ENCODE assay signal across 8 cellular contexts in the genomic region with DNA sequence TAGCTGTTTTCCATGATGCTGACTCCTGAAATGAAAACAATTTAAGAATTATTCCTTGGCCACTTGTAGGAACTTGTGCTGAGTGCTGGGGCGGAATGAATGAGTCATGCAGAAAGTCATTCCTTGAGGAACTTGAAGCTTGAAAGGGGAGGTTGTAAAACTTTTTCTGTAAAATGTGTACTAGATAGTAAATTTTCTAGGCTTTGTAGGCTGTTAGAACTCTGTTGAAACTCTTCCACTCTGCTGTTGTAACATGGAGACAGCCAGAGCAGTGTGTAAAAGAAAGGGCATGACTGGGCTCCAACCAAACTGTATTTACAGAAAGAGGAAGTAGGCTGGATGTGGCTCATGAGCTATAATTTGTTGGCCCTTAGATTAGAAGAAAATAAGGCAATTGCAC. TPM values are rescaled to one million over a fixed set of nuclear protein-coding genes. Genes with fewer than 3 reads are reported as not detected.
DNase-seq lines count a peak whose midpoint lies in the region; ATAC-seq and TF ChIP-seq lines count a peak whose summit lies in the region.

No MANE protein-coding gene starts in this region.

- RAD21 ChIA-PET in HCT116 (lab: Charles Lee; ENCODE audit: low non-redundant PET in 1 of 2, low total read pairs in 2 of 2, uncharacterized antibody in 2 of 2, unreplicated experiment in 2 of 2), result no interaction called here

- H3K36me3 ChIP-seq in HCT116 (ENCODE audit: control insufficient read depth in 1 of 2, insufficient read depth in 2 of 2, low read length in 2 of 2) (no peaks in the 10 kb centered on the region), rectal smooth muscle tissue (ENCODE audit: control insufficient read depth, insufficient read depth, low read length) (peaks cover 3% of the 10 kb centered on the region), BE2C (no peaks in the 10 kb centered on the region)

- H3K9me3 ChIP-seq in HCT116 (ENCODE audit: control insufficient read depth in 1 of 2, insufficient read depth in 1 of 2, low read depth in 1 of 2, low read length in 2 of 2), result no peaks in the 10 kb centered on the region
- no peaks in the 10 kb centered on the region for H3K9me3 ChIP-seq in BE2C

- 0 out of 2 replicates have a peak, but pooled peaks have one; percentile 12 for TF ChIP-seq RAD21 in HCT116 (IDR thresholded peaks at IDR 0.05; ENCODE audit: low read depth)

- H3K4me2 ChIP-seq in HCT116 (ENCODE audit: low read length), result peak overlapping the region; percentile 59

- H3K9ac ChIP-seq in HCT116 (ENCODE audit: low read length) (peak overlapping the region; percentile 4; the same call in 1 of the 2 replicates), rectal smooth muscle tissue (ENCODE audit: low read length) (no peak overlapping the region)

- CTCF ChIA-PET in HCT116 (lab: Charles Lee), result interaction anchor here (0.6 to 4.4 kb wide), 10 partner anchors 9 to 338 kb away, joined by 3 to 47 read pairs (median 6); no protein-coding TSS in a partner anchor

- H3K4me1 ChIP-seq in HCT116 (ENCODE audit: control insufficient read depth in 1 of 2, insufficient read depth in 2 of 2, low read length in 2 of 2) (peaks cover 6 to 25% of the 10 kb centered on the region in 2 experiments; a peak in 3 of 4 replicates), rectal smooth muscle tissue (ENCODE audit: control insufficient read depth, insufficient read depth, low read length) (peaks cover 19% of the 10 kb centered on the region), BE2C (no peaks in the 10 kb centered on the region)

- H3K79me2 ChIP-seq in HCT116 (ENCODE audit: insufficient read depth, low read length), result no peaks in the 10 kb centered on the region

- intact Hi-C loops in HCT116 (cut with micrococcal nuclease), result loop anchor here (5.0 kb wide), 2 partner anchors 63 to 117 kb away; no protein-coding TSS in a partner anchor

- no peak for TF ChIP-seq POLR2A in HCT116 (IDR thresholded peaks at IDR 0.05; ENCODE audit: borderline replicate concordance, extremely low read depth, insufficient read depth, insufficient read length)

- H4K20me1 ChIP-seq in HCT116 (ENCODE audit: insufficient read depth), result no peaks in the 10 kb centered on the region

- H3K27me3 ChIP-seq in HCT116 (ENCODE audit: insufficient read depth, low read length) (no peaks in the 10 kb centered on the region), rectal smooth muscle tissue (ENCODE audit: control insufficient read depth, insufficient read depth, low read length) (no peaks in the 10 kb centered on the region), BE2C (no peaks in the 10 kb centered on the region)

- no TSS peak for BruUV-seq in HCT116 (replicated peaks; lab: Mats Ljungman, UMichigan)

- POLR2A ChIA-PET in HCT116 (lab: Charles Lee), result interaction anchor here (0.8 to 1.4 kb wide), 3 partner anchors 9 to 67 kb away, joined by 3 to 7 read pairs (median 3); no protein-coding TSS in a partner anchor

- peak; percentile 94 for DNase-seq in AG09309 (ENCODE audit: low read depth)
- peak; percentile 80 for DNase-seq in HCT116 (ENCODE audit: low read depth, low spot score)
- DNase-seq in SK-MEL-5 (ENCODE audit: low read depth, low spot score), result peak; percentile 83
- DNase-seq in fibroblast of villous mesenchyme (ENCODE audit: low read depth), result peak; percentile 98
- DNase-seq in BE2C, result no peak
- DNase-seq in stimulated activated naive CD8-positive, alpha-beta T cell treated with anti-CD3 and anti-CD28 coated beads, Interleukin-15, Interleukin-2, amounts not matched to agents 100 U/mL and 50 U/mL, for 24 hours, result no peak

- TF ChIP-seq CTCF in AG09309 (IDR thresholded peaks at IDR 0.05; ENCODE audit: control insufficient read depth, insufficient read depth, low read depth, low read length, missing control alignments) (no peak), HCT116 (IDR thresholded peaks at IDR 0.05 in 2 of 3, conservative IDR thresholded peaks at IDR 0.05 in 1 of 3; ENCODE audit: borderline replicate concordance in 1 of 3, insufficient read depth in 1 of 3, low read depth in 2 of 3, low read length in 2 of 3) (no peak), fibroblast of villous mesenchyme (IDR thresholded peaks at IDR 0.05; ENCODE audit: insufficient read depth, low read depth, low read length) (no peak), BE2C (IDR thresholded peaks at IDR 0.05; ENCODE audit: low read depth, low read length) (no peak)

- in situ Hi-C loops in SK-MEL-5 (cut with HindIII; ENCODE audit: low pct_unique_long_range_greater_than_20kb, low sequenced_read_pairs), result loop anchor here (25.0 kb wide), 2 partner anchors 122 to 328 kb away; partner anchors contain the start of gene ABCA10

- ATAC-seq in HCT116 (peak; percentile 68), HG02973 (IDR thresholded peaks at IDR 0.05; ENCODE audit: unreplicated experiment) (no peak)
- no peak for ATAC-seq in stimulated activated naive CD8-positive, alpha-beta T cell treated with anti-CD3 and anti-CD28 coated beads, Interleukin-15, Interleukin-2, amounts not matched to agents 100 U/mL and 50 U/mL, for 24 hours

- H3K27ac ChIP-seq in HCT116 (ENCODE audit: low read depth, low read length) (peak overlapping the region; percentile 47; the same call in 1 of the 2 replicates), rectal smooth muscle tissue (ENCODE audit: low read depth, low read length) (peak overlapping the region; percentile 66)

- no peaks in the 10 kb centered on the region for H3K9me2 ChIP-seq in HCT116 (ENCODE audit: insufficient read depth)

- H2AFZ ChIP-seq in HCT116 (ENCODE audit: low read depth, low read length, poor library complexity, severe bottlenecking), result peak overlapping the region; percentile 96

- H3K4me3 ChIP-seq in AG09309 (ENCODE audit: control insufficient read depth, low read depth, low read length) (no peak overlapping the region), HCT116 (replicated peaks in 1 of 2; ENCODE audit: low read depth in 1 of 2, low read length in 2 of 2) (peak overlapping the region in 1 of 2 experiments; percentile 4; a peak in 2 of 4 replicates), fibroblast of villous mesenchyme (ENCODE audit: low read depth, low read length) (no peak overlapping the region), rectal smooth muscle tissue (ENCODE audit: low read length) (no peak overlapping the region), BE2C (ENCODE audit: low read depth, low read length) (no peak overlapping the region)

TF ChIP-seq in HCT116, 20 proteins besides CTCF, POLR2A, EP300 and RAD21 (continues in another document):
- TF ChIP-seq TCF7L2 (IDR thresholded peaks at IDR 0.05; ENCODE audit: borderline replicate concordance, extremely low read depth, insufficient read depth, insufficient read length) (peak; percentile 42), ELF1 (IDR thresholded peaks at IDR 0.05; ENCODE audit: borderline replicate concordance, low read depth) (peak; percentile 21; the same call in 1 of the 2 replicates), JUND (IDR thresholded peaks at IDR 0.05) (peak; percentile 98), FOSL1 (IDR thresholded peaks at IDR 0.05; ENCODE audit: low read depth) (peak; percentile 98), ZFX (IDR thresholded peaks at IDR 0.05) (no peak), CBX3 (IDR thresholded peaks at IDR 0.05; ENCODE audit: low read depth) (peak; percentile 89)
- TF ChIP-seq, protein P1, sequence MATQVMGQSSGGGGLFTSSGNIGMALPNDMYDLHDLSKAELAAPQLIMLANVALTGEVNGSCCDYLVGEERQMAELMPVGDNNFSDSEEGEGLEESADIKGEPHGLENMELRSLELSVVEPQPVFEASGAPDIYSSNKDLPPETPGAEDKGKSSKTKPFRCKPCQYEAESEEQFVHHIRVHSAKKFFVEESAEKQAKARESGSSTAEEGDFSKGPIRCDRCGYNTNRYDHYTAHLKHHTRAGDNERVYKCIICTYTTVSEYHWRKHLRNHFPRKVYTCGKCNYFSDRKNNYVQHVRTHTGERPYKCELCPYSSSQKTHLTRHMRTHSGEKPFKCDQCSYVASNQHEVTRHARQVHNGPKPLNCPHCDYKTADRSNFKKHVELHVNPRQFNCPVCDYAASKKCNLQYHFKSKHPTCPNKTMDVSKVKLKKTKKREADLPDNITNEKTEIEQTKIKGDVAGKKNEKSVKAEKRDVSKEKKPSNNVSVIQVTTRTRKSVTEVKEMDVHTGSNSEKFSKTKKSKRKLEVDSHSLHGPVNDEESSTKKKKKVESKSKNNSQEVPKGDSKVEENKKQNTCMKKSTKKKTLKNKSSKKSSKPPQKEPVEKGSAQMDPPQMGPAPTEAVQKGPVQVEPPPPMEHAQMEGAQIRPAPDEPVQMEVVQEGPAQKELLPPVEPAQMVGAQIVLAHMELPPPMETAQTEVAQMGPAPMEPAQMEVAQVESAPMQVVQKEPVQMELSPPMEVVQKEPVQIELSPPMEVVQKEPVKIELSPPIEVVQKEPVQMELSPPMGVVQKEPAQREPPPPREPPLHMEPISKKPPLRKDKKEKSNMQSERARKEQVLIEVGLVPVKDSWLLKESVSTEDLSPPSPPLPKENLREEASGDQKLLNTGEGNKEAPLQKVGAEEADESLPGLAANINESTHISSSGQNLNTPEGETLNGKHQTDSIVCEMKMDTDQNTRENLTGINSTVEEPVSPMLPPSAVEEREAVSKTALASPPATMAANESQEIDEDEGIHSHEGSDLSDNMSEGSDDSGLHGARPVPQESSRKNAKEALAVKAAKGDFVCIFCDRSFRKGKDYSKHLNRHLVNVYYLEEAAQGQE (IDR thresholded peaks at IDR 0.05; ENCODE audit: low read depth), result no peak
- TF ChIP-seq, protein P2, sequence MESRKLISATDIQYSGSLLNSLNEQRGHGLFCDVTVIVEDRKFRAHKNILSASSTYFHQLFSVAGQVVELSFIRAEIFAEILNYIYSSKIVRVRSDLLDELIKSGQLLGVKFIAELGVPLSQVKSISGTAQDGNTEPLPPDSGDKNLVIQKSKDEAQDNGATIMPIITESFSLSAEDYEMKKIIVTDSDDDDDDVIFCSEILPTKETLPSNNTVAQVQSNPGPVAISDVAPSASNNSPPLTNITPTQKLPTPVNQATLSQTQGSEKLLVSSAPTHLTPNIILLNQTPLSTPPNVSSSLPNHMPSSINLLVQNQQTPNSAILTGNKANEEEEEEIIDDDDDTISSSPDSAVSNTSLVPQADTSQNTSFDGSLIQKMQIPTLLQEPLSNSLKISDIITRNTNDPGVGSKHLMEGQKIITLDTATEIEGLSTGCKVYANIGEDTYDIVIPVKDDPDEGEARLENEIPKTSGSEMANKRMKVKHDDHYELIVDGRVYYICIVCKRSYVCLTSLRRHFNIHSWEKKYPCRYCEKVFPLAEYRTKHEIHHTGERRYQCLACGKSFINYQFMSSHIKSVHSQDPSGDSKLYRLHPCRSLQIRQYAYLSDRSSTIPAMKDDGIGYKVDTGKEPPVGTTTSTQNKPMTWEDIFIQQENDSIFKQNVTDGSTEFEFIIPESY (IDR thresholded peaks at IDR 0.05; ENCODE audit: extremely low read depth, insufficient replicate concordance, low read length), result no peak

RNA-seq across cellular contexts. Expression of gene ABCA8, which starts 46.1 kb away (rescaled TPM):
- total RNA-seq in HCT116 (2021; ENCODE audit: unreplicated experiment) (0.44 TPM), fibroblast of villous mesenchyme (1.6 and 2.2 TPM in 2 replicates)
- 0.01 TPM in 1 of 2 replicates, not detected in the other for polyA plus RNA-seq in HCT116 (2012)
- total RNA-seq in SK-MEL-5 (2014; rRNA removed; shearing (Covaris generic)), result 30.7 and 33.8 TPM in 2 replicates
- polyA plus RNA-seq in SK-MEL-5 (2015; cell fraction: cytosol; rRNA removed), result 19.2 and 28.9 TPM in 2 replicates
- polyA plus RNA-seq in SK-MEL-5 (2015; cell fraction: nucleus; rRNA removed), result 143 and 165 TPM in 2 replicates
- polyA plus RNA-seq in BE2C (2012; ENCODE audit: insufficient read depth, insufficient read length, low read depth), result 2.9 TPM

Comparison
In these comparisons a context has a peak if more than half of its experiments do, and no peak if none do; other contexts are left out.
1. DNase-seq: peak in AG09309 (single experiment), HCT116 (single experiment), SK-MEL-5 (single experiment) and fibroblast of villous mesenchyme (single experiment); none in BE2C (single experiment) and stimulated activated naive CD8-positive, alpha-beta T cell treated with anti-CD3 and anti-CD28 coated beads, Interleukin-15, Interleukin-2, amounts not matched to agents 100 U/mL and 50 U/mL, for 24 hours (single experiment).
2. RNA of gene ABCA8, which starts 46.1 kb away (total RNA-seq): 30.7 to 33.8 TPM in SK-MEL-5; 1.6 to 2.2 TPM in fibroblast of villous mesenchyme and 0.44 TPM in HCT116 (single experiment); every median in the first group is over 10 times any median in the second.